Comparison of ENCODE assay signal across 20 cellular contexts in genomic region chr1:44542415-44543063, GRCh38.
DNase-seq lines count a peak whose midpoint lies in the region; ATAC-seq and TF ChIP-seq lines count a peak whose summit lies in the region.
"Had no signal": no experiment of that assay in that cellular context is flagged by ENCODE, and none has a peak within 500 bp of the region (broad histone marks: within the 10 kb centered on the region; RNA-seq: fewer than 3 reads in every experiment).

No MANE protein-coding gene starts in this region.

- H2BK15ac ChIP-seq in H9 (ENCODE audit: low read depth, low read length), result no peak overlapping the region

- H3K4me3 Mint-ChIP-seq in H9 (peak overlapping the region; percentile 19 to 67; a peak in 4 of 5 replicates), progenitor cell of endocrine pancreas (ENCODE audit: low read depth) (no peak overlapping the region)
- H3K4me3 Mint-ChIP-seq: activated B cell treated with CpG ODN at 0.5 μM for 24 hours; activated naive CD4-positive, alpha-beta T cell treated with anti-CD3 and anti-CD28 coated beads, Interleukin-2, amount 50 U/mL, for 24 hours; IgD-negative memory B cell had no signal

- H4K20me1 ChIP-seq in H9 (ENCODE audit: control insufficient read depth, insufficient read depth, insufficient read length), result no peaks in the 10 kb centered on the region

- peak overlapping the region; percentile 80 to 98 (median 90); a peak in 6 of 7 replicates for H3K27ac Mint-ChIP-seq in H9
- peak overlapping the region; percentile 34 for H3K27ac Mint-ChIP-seq in progenitor cell of endocrine pancreas
- no peak overlapping the region for H3K27ac Mint-ChIP-seq in activated naive CD4-positive, alpha-beta T cell treated with anti-CD3 and anti-CD28 coated beads, Interleukin-2, amount 50 U/mL, for 72 hours
- H3K27ac Mint-ChIP-seq: activated B cell treated with CpG ODN at 0.5 μM for 24 hours; activated naive CD4-positive, alpha-beta T cell treated with anti-CD3 and anti-CD28 coated beads, Interleukin-2, amount 50 U/mL, for 24 hours; IgD-negative memory B cell had no signal

- peaks cover 74 to 81% of the 10 kb centered on the region in 2 experiments for H3K4me1 Mint-ChIP-seq in H9
- H3K4me1 Mint-ChIP-seq in progenitor cell of endocrine pancreas (ENCODE audit: low read depth), result peaks cover 20% of the 10 kb centered on the region
- H3K4me1 Mint-ChIP-seq: activated B cell treated with CpG ODN at 0.5 μM for 24 hours; activated naive CD4-positive, alpha-beta T cell treated with anti-CD3 and anti-CD28 coated beads, Interleukin-2, amount 50 U/mL, for 24 hours; IgD-negative memory B cell had no signal

- TF ChIP-seq CTCF in H9 (conservative IDR thresholded peaks at IDR 0.05) (no peak), progenitor cell of endocrine pancreas (IDR thresholded peaks at IDR 0.05; ENCODE audit: unreplicated experiment) (no peak)

- H3K27ac ChIP-seq in H9 (ENCODE audit: insufficient read length, low read depth, low read length) (peak overlapping the region; percentile 83), caudate nucleus (ENCODE audit: low read depth, low read length) (peak overlapping the region; percentile 81), right cardiac atrium (ENCODE audit: low read length) (no peak overlapping the region)
- H3K27ac ChIP-seq: heart right ventricle, upper lobe of left lung had no signal

- no peak overlapping the region for H2BK20ac ChIP-seq in H9 (ENCODE audit: low read depth, low read length, poor library complexity, severe bottlenecking)

- H4K91ac ChIP-seq in H9 (ENCODE audit: insufficient read length, low read depth, low read length), result no peak overlapping the region

- H2AFZ ChIP-seq in H9 (ENCODE audit: low read length), result no peak overlapping the region

- H4K8ac ChIP-seq in H9 (replicated peaks; ENCODE audit: insufficient read length, low read depth, low read length), result no peak overlapping the region

- H3K79me2 ChIP-seq in H9 (ENCODE audit: insufficient read depth, low read length), result no peaks in the 10 kb centered on the region

- peak overlapping the region; percentile 41 for H3K9ac ChIP-seq in H9 (ENCODE audit: extremely low read depth, insufficient read length, low read length)

- intact Hi-C loops in right cardiac atrium (cut with DNase I), result no loop called here

- H4K5ac ChIP-seq in H9 (ENCODE audit: insufficient read length, low read depth, low read length), result peak overlapping the region; percentile 38

- peak overlapping the region; percentile 31 for H2BK12ac ChIP-seq in H9 (ENCODE audit: insufficient read length, low read depth, low read length)

- no peaks in the 10 kb centered on the region for H3K79me1 ChIP-seq in H9 (ENCODE audit: insufficient read depth, low read depth, low read length, poor library complexity, severe bottlenecking)

- no peak overlapping the region for H2AK5ac ChIP-seq in H9 (ENCODE audit: insufficient read length, low read length)

- peak overlapping the region; percentile 47; the same call in 1 of the 2 replicates for H3K14ac ChIP-seq in H9 (ENCODE audit: insufficient read depth, low read length)

- H3K23me2 ChIP-seq in H9 (ENCODE audit: insufficient read length, low read depth, low read length, poor library complexity, severe bottlenecking), result no peaks in the 10 kb centered on the region

- no peak overlapping the region for H2BK120ac ChIP-seq in H9 (ENCODE audit: low read depth, low read length, poor library complexity, severe bottlenecking)

- peak overlapping the region; percentile 67 for H2BK5ac ChIP-seq in H9 (ENCODE audit: insufficient read length, low read length)

- H3K4me1 ChIP-seq in H9 (ENCODE audit: insufficient read depth, low read length) (peaks cover 26% of the 10 kb centered on the region; the same call in 1 of the 2 replicates), right cardiac atrium (ENCODE audit: control insufficient read depth, insufficient read depth, low read length) (no peaks in the 10 kb centered on the region)
- H3K4me1 ChIP-seq: BE2C, upper lobe of left lung had no signal

- no peak overlapping the region for H3K56ac ChIP-seq in H9 (ENCODE audit: insufficient read length, low read depth, low read length)

- H3K4ac ChIP-seq in H9 (ENCODE audit: low read depth, low read length), result no peak overlapping the region

- no CpG with 5 or more reads among the region's 14 CpGs for WGBS in H9 (ENCODE audit: extremely low coverage, insufficient read length, low lambda C conversion rate)
- WGBS in right cardiac atrium, result 50% methylated on average over 14 of the region's 14 CpGs

- H3K27me3 Mint-ChIP-seq in H9 (ENCODE audit: low read depth) (peaks cover 79% of the 10 kb centered on the region), progenitor cell of endocrine pancreas (peaks cover 46% of the 10 kb centered on the region)

- H3K36me3 Mint-ChIP-seq in H9 (ENCODE audit: insufficient read depth in 1 of 3, low read depth in 3 of 3) (peaks cover 0 to 8% (median 0%) of the 10 kb centered on the region in 3 experiments; a peak in 3 of 7 replicates), progenitor cell of endocrine pancreas (ENCODE audit: insufficient read depth) (no peaks in the 10 kb centered on the region)
- no peaks in the 10 kb centered on the region for H3K36me3 Mint-ChIP-seq in activated naive CD4-positive, alpha-beta T cell treated with anti-CD3 and anti-CD28 coated beads, Interleukin-2, amount 50 U/mL, for 72 hours
- H3K36me3 Mint-ChIP-seq: activated naive CD4-positive, alpha-beta T cell treated with anti-CD3 and anti-CD28 coated beads, Interleukin-2, amount 50 U/mL, for 24 hours had no signal

- no peak overlapping the region for H3T11ph ChIP-seq in H9 (ENCODE audit: low read length)

- H3K18ac ChIP-seq in H9 (ENCODE audit: insufficient read length, low read depth, low read length), result peak overlapping the region; percentile 61

- no peaks in the 10 kb centered on the region for H3K9me3 Mint-ChIP-seq in H9
- H3K9me3 Mint-ChIP-seq in progenitor cell of endocrine pancreas (ENCODE audit: low read depth), result no peaks in the 10 kb centered on the region
- H3K9me3 Mint-ChIP-seq in activated naive CD4-positive, alpha-beta T cell treated with anti-CD3 and anti-CD28 coated beads, Interleukin-2, amount 50 U/mL, for 72 hours, result no peaks in the 10 kb centered on the region
- H3K9me3 Mint-ChIP-seq: activated B cell treated with CpG ODN at 0.5 μM for 24 hours; activated naive CD4-positive, alpha-beta T cell treated with anti-CD3 and anti-CD28 coated beads, Interleukin-2, amount 50 U/mL, for 24 hours; IgD-negative memory B cell had no signal

- no peak for ATAC-seq in right cardiac atrium
- ATAC-seq in activated naive CD4-positive, alpha-beta T cell treated with anti-CD3 and anti-CD28 coated beads, Interleukin-2, amount 50 U/mL, for 72 hours, result no peak
- no peak for ATAC-seq in GM18511 (IDR thresholded peaks at IDR 0.05; ENCODE audit: unreplicated experiment)
- ATAC-seq: heart right ventricle, mucosa of descending colon had no signal

- H3K4me2 ChIP-seq in H9 (ENCODE audit: insufficient read depth, insufficient read length, low read length), result peak overlapping the region; percentile 35

- H3K4me3 ChIP-seq in iPS-18c (ENCODE audit: insufficient read depth, low read depth, low read length), result peak overlapping the region; percentile 46; the same call in 1 of the 2 replicates
- H3K4me3 ChIP-seq in right cardiac atrium (ENCODE audit: low read length), result no peak overlapping the region
- H3K4me3 ChIP-seq: heart right ventricle, mucosa of descending colon, upper lobe of left lung had no signal

- H3K9me3 ChIP-seq in H9 (ENCODE audit: control insufficient read depth, low read depth, low read length) (no peaks in the 10 kb centered on the region), iPS-18c (ENCODE audit: control insufficient read depth, insufficient read depth, low read length) (peaks cover 2% of the 10 kb centered on the region), right cardiac atrium (ENCODE audit: control insufficient read depth, low read length) (no peaks in the 10 kb centered on the region)
- H3K9me3 ChIP-seq: BE2C, heart right ventricle, mucosa of descending colon, upper lobe of left lung had no signal

- no peaks in the 10 kb centered on the region; the same call in 1 of the 2 replicates for H3K27me3 ChIP-seq in H9 (ENCODE audit: insufficient read depth, low read length)
- no peaks in the 10 kb centered on the region for H3K27me3 ChIP-seq in right cardiac atrium (ENCODE audit: control insufficient read depth, insufficient read depth)
- H3K27me3 ChIP-seq: BE2C, upper lobe of left lung had no signal

- H3K23ac ChIP-seq in H9 (ENCODE audit: insufficient read length, low read depth, low read length), result no peak overlapping the region

- no peak for DNase-seq in H9
- peak in 3 of 61 donors; percentile 31 to 36 (median 32) for DNase-seq in caudate nucleus (lab: John Stamatoyannopoulos, UW)
- DNase-seq in progenitor cell of endocrine pancreas (ENCODE audit: low spot score, unreplicated experiment), result no peak
- no peak for DNase-seq in right cardiac atrium
- no peak for DNase-seq in activated naive CD4-positive, alpha-beta T cell treated with anti-CD3 and anti-CD28 coated beads, Interleukin-2, amount 50 U/mL, for 72 hours (ENCODE audit: low spot score in 2 of 2)
- DNase-seq in GDM1 (lab: John Stamatoyannopoulos, UW), result no peak
- DNase-seq: activated B cell treated with CpG ODN at 0.5 μM for 24 hours; activated CD4-positive, alpha-beta T cell treated with anti-CD3 and anti-CD28 coated beads, Interleukin-2, amount 50 U/mL, for 4 hours; BE2C; DND-41; heart right ventricle; mucosa of descending colon; NCI-H1930; stimulated activated CD8-positive, alpha-beta memory T cell treated with anti-CD3 and anti-CD28 coated beads, Interleukin-4, amount 100 ng/mL, for 48 hours; T-helper 9 cell; upper lobe of left lung had no signal

Comparison
In these comparisons a context has a peak if more than half of its experiments do, and no peak if none do; other contexts are left out.
1. H3K27ac Mint-ChIP-seq: peak in H9 (3 of 3) and progenitor cell of endocrine pancreas (single experiment); none in activated naive CD4-positive, alpha-beta T cell treated with anti-CD3 and anti-CD28 coated beads, Interleukin-2, amount 50 U/mL, for 72 hours (0 of 2).